In the genomic region with DNA sequence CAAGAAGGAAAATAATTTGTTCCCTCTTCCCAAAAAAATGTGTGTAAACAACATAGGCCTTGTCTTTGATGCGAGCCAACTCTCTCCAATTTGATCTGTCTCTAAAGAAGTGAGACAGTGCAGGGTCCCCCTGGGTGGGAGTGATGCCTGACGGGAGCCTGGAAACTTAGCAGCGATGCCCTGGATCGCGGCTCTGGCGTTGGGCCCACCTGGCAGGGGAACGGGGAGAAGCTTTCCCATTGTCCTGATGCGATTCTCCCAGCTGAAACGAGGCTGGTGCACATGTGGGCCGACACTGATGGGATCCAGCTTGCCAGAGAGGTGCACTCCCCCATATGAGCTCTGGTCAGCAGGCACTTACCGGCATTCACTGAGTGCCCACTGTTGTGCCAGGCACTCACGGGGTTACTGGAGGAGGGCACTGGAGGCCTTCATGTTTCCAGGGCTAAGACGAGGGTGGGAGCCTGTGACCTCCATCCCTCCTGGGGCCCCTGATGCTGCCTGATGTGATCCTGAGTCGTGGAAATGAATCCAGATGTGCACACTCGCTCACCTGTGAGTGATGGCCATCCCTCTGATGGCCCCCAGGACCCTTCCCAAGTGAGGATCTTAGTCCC, we compare ENCODE assay signal across 15 cellular contexts.
A peak's percentile ranks its signal among the peaks of the same experiment; 100 is the strongest.
DNase-seq lines count a peak whose midpoint lies in the region; ATAC-seq and TF ChIP-seq lines count a peak whose summit lies in the region.
"Had no signal": no experiment of that assay in that cellular context is flagged by ENCODE, and none has a peak within 500 bp of the region (broad histone marks: within the 10 kb centered on the region; RNA-seq: fewer than 3 reads in every experiment).

No MANE protein-coding gene starts in this region.

- no peaks in the 10 kb centered on the region for H3K36me3 ChIP-seq in upper lobe of right lung

- DNase-seq in natural killer cell treated with Interleukin-12 subunit alpha and Interleukin-12 subunit beta and Interleukin-15 and Interleukin-18, amount 100 ng/mL, for 72 hours (ENCODE audit: low spot score): peak; percentile 53
- no peak for DNase-seq in natural killer cell
- peak; percentile 59 for DNase-seq in mesenteric fat pad (ENCODE audit: low spot score)
- DNase-seq in upper lobe of right lung: peak; percentile 46
- DNase-seq in GM19240 (ENCODE audit: insufficient read length, low spot score): no peak
- no peak for DNase-seq in nucleus accumbens (lab: John Stamatoyannopoulos, UW)
- DNase-seq: CD4-positive, alpha-beta memory T cell; DMS79 had no signal

- no peaks in the 10 kb centered on the region for H3K27me3 Mint-ChIP-seq in natural killer cell treated with Interleukin-12 subunit alpha and Interleukin-12 subunit beta and Interleukin-15 and Interleukin-18, amount 100 ng/mL, for 72 hours
- no peaks in the 10 kb centered on the region for H3K27me3 Mint-ChIP-seq in natural killer cell (ENCODE audit: low read depth in 2 of 2)
- H3K27me3 Mint-ChIP-seq: CD4-positive, alpha-beta memory T cell had no signal

- no peak overlapping the region for H3K4me3 Mint-ChIP-seq in natural killer cell treated with Interleukin-12 subunit alpha and Interleukin-12 subunit beta and Interleukin-15 and Interleukin-18, amount 100 ng/mL, for 72 hours
- no peak overlapping the region for H3K4me3 Mint-ChIP-seq in natural killer cell
- H3K4me3 Mint-ChIP-seq: B cell; CD4-positive, alpha-beta memory T cell had no signal

- no peak for ATAC-seq in natural killer cell treated with Interleukin-12 subunit alpha and Interleukin-12 subunit beta and Interleukin-15 and Interleukin-18, amount 100 ng/mL, for 72 hours
- ATAC-seq in natural killer cell (no peak), upper lobe of right lung (no peak), HG02571 (IDR thresholded peaks at IDR 0.05; ENCODE audit: unreplicated experiment) (no peak)
- ATAC-seq: HCT116 had no signal

- H3K27ac Mint-ChIP-seq in natural killer cell treated with Interleukin-12 subunit alpha and Interleukin-12 subunit beta and Interleukin-15 and Interleukin-18, amount 100 ng/mL, for 72 hours: no peak overlapping the region
- H3K27ac Mint-ChIP-seq in natural killer cell: no peak overlapping the region
- H3K27ac Mint-ChIP-seq: B cell; CD4-positive, alpha-beta memory T cell had no signal

- H3K9me3 Mint-ChIP-seq in natural killer cell treated with Interleukin-12 subunit alpha and Interleukin-12 subunit beta and Interleukin-15 and Interleukin-18, amount 100 ng/mL, for 72 hours: no peaks in the 10 kb centered on the region
- H3K9me3 Mint-ChIP-seq in natural killer cell: no peaks in the 10 kb centered on the region
- H3K9me3 Mint-ChIP-seq: CD4-positive, alpha-beta memory T cell had no signal

- no peaks in the 10 kb centered on the region for H3K27me3 ChIP-seq in upper lobe of right lung

- no peaks in the 10 kb centered on the region for H3K36me3 Mint-ChIP-seq in natural killer cell treated with Interleukin-12 subunit alpha and Interleukin-12 subunit beta and Interleukin-15 and Interleukin-18, amount 100 ng/mL, for 72 hours
- no peaks in the 10 kb centered on the region for H3K36me3 Mint-ChIP-seq in natural killer cell
- H3K36me3 Mint-ChIP-seq: CD4-positive, alpha-beta memory T cell had no signal

- H3K4me1 ChIP-seq in upper lobe of right lung: peaks cover 8% of the 10 kb centered on the region

- intact Hi-C loops in natural killer cell (cut with micrococcal nuclease): no loop called here
- intact Hi-C loops in upper lobe of right lung (cut with DNase I): loop anchor here (10.0 kb wide), 1 partner anchor 271 kb away; no protein-coding TSS in a partner anchor

- H3K4me1 Mint-ChIP-seq in natural killer cell treated with Interleukin-12 subunit alpha and Interleukin-12 subunit beta and Interleukin-15 and Interleukin-18, amount 100 ng/mL, for 72 hours (ENCODE audit: low read depth in 2 of 2): peaks cover 0 to 7% of the 10 kb centered on the region in 2 donors
- peaks cover 10 to 14% of the 10 kb centered on the region in 2 donors for H3K4me1 Mint-ChIP-seq in natural killer cell
- H3K4me1 Mint-ChIP-seq: B cell had no signal

- no peak for TF ChIP-seq CTCF in natural killer cell (IDR thresholded peaks at IDR 0.05)
- TF ChIP-seq CTCF in upper lobe of right lung (IDR thresholded peaks at IDR 0.05): no peak

- H3K27ac ChIP-seq in upper lobe of right lung: no peak overlapping the region
- H3K27ac ChIP-seq: C4-2B, GM23248, HL-60 had no signal

- H3K9me3 ChIP-seq in upper lobe of right lung: no peaks in the 10 kb centered on the region

- no peak overlapping the region for H3K4me3 ChIP-seq in upper lobe of right lung
- H3K4me3 ChIP-seq: GM12878, GM23248 had no signal

Comparison
In these comparisons a context has a peak if more than half of its experiments do, and no peak if none do; other contexts are left out.
1. DNase-seq: peak in natural killer cell treated with Interleukin-12 subunit alpha and Interleukin-12 subunit beta and Interleukin-15 and Interleukin-18, amount 100 ng/mL, for 72 hours (single experiment), mesenteric fat pad (single experiment) and upper lobe of right lung (single experiment); none in natural killer cell (single experiment), GM19240 (single experiment) and nucleus accumbens (0 of 56).